In genomic region chr14:96213871-96214465, GRCh38 we compare ENCODE assay signal across 1 cellular context.
A peak's percentile ranks its signal among the peaks of the same experiment; 100 is the strongest.
TF ChIP-seq lines count a peak whose summit lies in the region.

No MANE protein-coding gene starts in this region.

TF ChIP-seq in IMR-90, 13 proteins besides CTCF, POLR2A, EP300 and RAD21:
- TF ChIP-seq MAZ (IDR thresholded peaks at IDR 0.05; ENCODE audit: borderline replicate concordance, low read depth, low read length): 0 out of 2 replicates have a peak, but pooled peaks have one; percentile 20
- no peak for TF ChIP-seq ELK1 (IDR thresholded peaks at IDR 0.05; ENCODE audit: borderline replicate concordance, low read depth, low read length)
